21 cellular contexts compared by ENCODE assay signal in the genomic region with DNA sequence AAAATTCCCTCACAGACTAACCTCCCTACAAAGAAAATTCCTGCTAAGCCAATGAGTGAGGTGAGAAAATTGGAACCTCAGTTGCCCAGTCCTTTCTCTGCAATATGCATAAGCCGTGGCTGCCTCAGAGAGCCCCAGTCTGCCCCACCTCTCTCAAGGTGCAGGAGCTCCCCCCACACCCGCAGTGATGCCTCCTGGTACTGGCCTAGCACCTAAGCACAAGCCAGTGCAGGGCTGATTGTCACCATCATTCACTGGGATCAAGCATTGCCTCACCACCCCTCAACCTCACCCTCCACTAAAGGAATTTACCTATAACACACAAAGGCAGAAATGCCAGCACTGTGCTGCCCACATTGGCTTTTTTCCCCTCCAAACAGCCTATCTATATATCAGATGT. TPM values are rescaled to one million over a fixed set of nuclear protein-coding genes. Genes with fewer than 3 reads are reported as not detected.
"Had no signal": no experiment of that assay in that cellular context is flagged by ENCODE, and none has a peak within 500 bp of the region (broad histone marks: within the 10 kb centered on the region; RNA-seq: fewer than 3 reads in every experiment).

No MANE protein-coding gene starts in this region.

- H3K36me3 ChIP-seq: pancreas had no signal

- H3K27me3 ChIP-seq: left lung, pancreas, tibial nerve had no signal

- H3K4me3 ChIP-seq: left lung, pancreas, tibial nerve had no signal

- H3K9me3 Mint-ChIP-seq: activated naive CD4-positive, alpha-beta T cell treated with anti-CD3 and anti-CD28 coated beads, Interleukin-2, amount 10 ng/mL, durations not matched to agents 7 days and 5 days; mesothelial cell of epicardium; natural killer cell treated with Interleukin-12 subunit alpha and Interleukin-12 subunit beta and Interleukin-15 and Interleukin-18, amount 100 ng/mL, for 72 hours; WTC11 had no signal

- H3K27ac Mint-ChIP-seq: activated naive CD4-positive, alpha-beta T cell treated with anti-CD3 and anti-CD28 coated beads, Interleukin-2, amount 10 ng/mL, durations not matched to agents 7 days and 5 days; mesothelial cell of epicardium; natural killer cell treated with Interleukin-12 subunit alpha and Interleukin-12 subunit beta and Interleukin-15 and Interleukin-18, amount 100 ng/mL, for 72 hours; WTC11 had no signal

- H3K4me1 Mint-ChIP-seq: mesothelial cell of epicardium had no signal

- H3K36me3 Mint-ChIP-seq: mesothelial cell of epicardium, WTC11 had no signal

- ATAC-seq: esophagus mucosa; natural killer cell treated with Interleukin-12 subunit alpha and Interleukin-12 subunit beta and Interleukin-15 and Interleukin-18, amount 100 ng/mL, for 72 hours had no signal

- H3K9me3 ChIP-seq: left lung, pancreas, tibial nerve had no signal

- DNase-seq: activated effector memory CD4-positive, alpha-beta T cell treated with anti-CD3 and anti-CD28 coated beads, Interleukin-2, amount 50 U/mL, for 16 hours; activated naive CD4-positive, alpha-beta T cell treated with anti-CD3 and anti-CD28 coated beads, Interleukin-2, amount 10 ng/mL, durations not matched to agents 7 days and 5 days; amygdala; cerebellar nuclear complex; cortex of kidney; glutamatergic neuron; hippocampal formation; kidney glomerular epithelial cell; left lung; mammary epithelial cell; pancreas; stimulated activated CD4-positive, alpha-beta T cell treated with anti-CD3 and anti-CD28 coated beads, Interleukin-4, amount 100 ng/mL, for 24 hours; stimulated activated naive CD4-positive, alpha-beta T cell treated with Interleukin-2 at 50 U/mL for 16 hours; T1000 had no signal

- H3K27me3 Mint-ChIP-seq: activated naive CD4-positive, alpha-beta T cell treated with anti-CD3 and anti-CD28 coated beads, Interleukin-2, amount 10 ng/mL, durations not matched to agents 7 days and 5 days; natural killer cell treated with Interleukin-12 subunit alpha and Interleukin-12 subunit beta and Interleukin-15 and Interleukin-18, amount 100 ng/mL, for 72 hours had no signal

- H3K4me3 Mint-ChIP-seq: activated naive CD4-positive, alpha-beta T cell treated with anti-CD3 and anti-CD28 coated beads, Interleukin-2, amount 10 ng/mL, durations not matched to agents 7 days and 5 days; mesothelial cell of epicardium; natural killer cell treated with Interleukin-12 subunit alpha and Interleukin-12 subunit beta and Interleukin-15 and Interleukin-18, amount 100 ng/mL, for 72 hours; WTC11 had no signal

- H3K27ac ChIP-seq: pancreas, tibial nerve had no signal

RNA-seq across cellular contexts. Expression of a gene that starts 56.9 kb away (rescaled TPM):
- total RNA-seq: bronchial epithelial cell; mammary epithelial cell; natural killer cell treated with Interleukin-12 subunit alpha and Interleukin-12 subunit beta and Interleukin-15 and Interleukin-18, amount 100 ng/mL, for 72 hours; T-helper 1 cell treated with Interleukin-12 subunit alpha and Interleukin-12 subunit beta and Interleukin-4 antibody, amounts not matched to agents 30 ng/mL and 1 ng/mL, for 36 hours had no signal
